29 cellular contexts compared by ENCODE assay signal in genomic region chrX:97498093-97498492, GRCh38.
A peak's percentile ranks its signal among the peaks of the same experiment; 100 is the strongest.
DNase-seq lines count a peak whose midpoint lies in the region; ATAC-seq, FAIRE-seq and TF ChIP-seq lines count a peak whose summit lies in the region.
"Had no signal": no experiment of that assay in that cellular context is flagged by ENCODE, and none has a peak within 500 bp of the region (broad histone marks: within the 10 kb centered on the region; RNA-seq: fewer than 3 reads in every experiment).

No MANE protein-coding gene starts in this region.

- H3K79me2 ChIP-seq in OCI-LY3 (ENCODE audit: low read length) = no peaks in the 10 kb centered on the region

- H3K9me3 ChIP-seq in A549 = no peaks in the 10 kb centered on the region
- no peaks in the 10 kb centered on the region for H3K9me3 ChIP-seq in OCI-LY3 (ENCODE audit: insufficient read depth, low read length)
- H3K9me3 ChIP-seq: ascending aorta, gastroesophageal sphincter, pancreas, thyroid gland, vagina had no signal

- FAIRE-seq in A549 (lab: Jason Lieb, UNC) = peak; percentile 32
- FAIRE-seq: pancreas, small intestine, TTC549 had no signal

- no peak for TF ChIP-seq CTCF in A549 (IDR thresholded peaks at IDR 0.05)
- no peak for TF ChIP-seq CTCF in OCI-LY3 (IDR thresholded peaks at IDR 0.05; ENCODE audit: low read depth, low read length)

- H3K27me3 ChIP-seq in OCI-LY3 (ENCODE audit: low read depth, low read length) = no peaks in the 10 kb centered on the region
- H3K27me3 ChIP-seq: ascending aorta, cardiac muscle cell, gastroesophageal sphincter, stomach, thyroid gland, vagina had no signal

- no peak for TF ChIP-seq RAD21 in A549 (conservative IDR thresholded peaks at IDR 0.05 in 1 of 2, IDR thresholded peaks at IDR 0.05 in 1 of 2)

- no peak overlapping the region for H3K27ac ChIP-seq in A549
- H3K27ac ChIP-seq in OCI-LY3 (ENCODE audit: low read length) = no peak overlapping the region
- H3K27ac ChIP-seq: ascending aorta, cardiac muscle cell, gastroesophageal sphincter, pancreas, stomach, thyroid gland, vagina had no signal

- H3K4me1 ChIP-seq in A549 = no peaks in the 10 kb centered on the region
- H3K4me1 ChIP-seq in OCI-LY3 (ENCODE audit: low read length) = peaks cover 22% of the 10 kb centered on the region
- H3K4me1 ChIP-seq: ascending aorta, gastroesophageal sphincter, pancreas, stomach, thyroid gland, vagina had no signal

- POLR2A ChIA-PET in A549 (lab: Yijun Ruan, JAX) = no interaction called here

- H3K9ac ChIP-seq in OCI-LY3 (ENCODE audit: low read length) = no peak overlapping the region

- CTCF ChIA-PET in A549 (lab: Yijun Ruan, JAX) = no interaction called here

- H3K4me3 ChIP-seq in A549 (no peak overlapping the region), OCI-LY3 (ENCODE audit: low read length) (no peak overlapping the region)
- H3K4me3 ChIP-seq: ascending aorta, cardiac muscle cell, gastroesophageal sphincter, GM23338, pancreas, stomach, thyroid gland, vagina had no signal

- 67% methylated on average over 2 of the region's 2 CpGs for WGBS in A549 (ENCODE audit: missing lambda C conversion rate)

- no peak for TF ChIP-seq POLR2A in A549 (IDR thresholded peaks at IDR 0.05; ENCODE audit: low read length)

- no peaks in the 10 kb centered on the region for H3K36me3 ChIP-seq in OCI-LY3 (replicated peaks; ENCODE audit: low read depth, low read length)
- H3K36me3 ChIP-seq: ascending aorta, cardiac muscle cell, gastroesophageal sphincter, pancreas, stomach, thyroid gland, vagina had no signal

- DNase-seq in A549 (ENCODE audit: low read depth in 1 of 2, low spot score in 1 of 2) = no peak
- DNase-seq in COR-L47 (lab: John Stamatoyannopoulos, UW) = no peak
- DNase-seq in anterior cingulate cortex (lab: John Stamatoyannopoulos, UW) = no peak
- DNase-seq in LoVo (ENCODE audit: low spot score) = no peak
- DNase-seq: activated CD4-positive, alpha-beta memory T cell treated with anti-CD3 and anti-CD28 coated beads, Interleukin-2, amount 10 ng/mL, durations not matched to agents 7 days and 5 days; activated CD4-positive, alpha-beta T cell treated with anti-CD3 and anti-CD28 coated beads for 1 hour; AML-193; CD4-positive, alpha-beta memory T cell; DMS 273 treated with DMSO at 0.1 percent for 48 hours; hippocampal formation; left colon; NCI-H1694; NCI-H524 treated with DMSO at 0.1 percent for 48 hours; pancreas; small intestine; stimulated activated CD8-positive, alpha-beta memory T cell treated with anti-CD3 and anti-CD28 coated beads, Interleukin-4, amount 100 ng/mL, for 48 hours; stomach; thyroid gland had no signal

- H3K4me2 ChIP-seq in A549 = no peak overlapping the region
- H3K4me2 ChIP-seq in OCI-LY3 (ENCODE audit: low read length) = 0 out of 2 replicates have a peak overlapping the region, but pooled peaks have one; percentile 12
- H3K4me2 ChIP-seq: GM23338 had no signal

- no peak for TF ChIP-seq EP300 in A549 (IDR thresholded peaks at IDR 0.05)

- ATAC-seq in A549 = no peak
- peak; percentile 45 for ATAC-seq in GM18868 (IDR thresholded peaks at IDR 0.05; ENCODE audit: unreplicated experiment)
- peak; percentile 39 for ATAC-seq in HG02938 (IDR thresholded peaks at IDR 0.05; ENCODE audit: unreplicated experiment)
- no peak for ATAC-seq in HG03565 (IDR thresholded peaks at IDR 0.05; ENCODE audit: unreplicated experiment)
- ATAC-seq: activated T-helper 17 cell treated with anti-CD3 and anti-CD28 coated beads, Interleukin-2, amount 50 U/mL, for 72 hours; gastroesophageal sphincter; GM23338; left colon; pancreas had no signal

- H4K20me1 ChIP-seq in OCI-LY3 (ENCODE audit: insufficient read depth, low read length) = no peaks in the 10 kb centered on the region

- no peak overlapping the region for H2AFZ ChIP-seq in OCI-LY3 (ENCODE audit: low read depth, low read length)
- H2AFZ ChIP-seq: GM23338 had no signal

TF ChIP-seq in A549, 52 proteins besides CTCF, POLR2A, EP300 and RAD21:
- TF ChIP-seq FOXS1 (CRISPR knock-in tag; IDR thresholded peaks at IDR 0.05) (no peak), SMC3 (IDR thresholded peaks at IDR 0.05) (no peak), MAFK (IDR thresholded peaks at IDR 0.05; ENCODE audit: partially characterized antibody) (no peak), USF2 (IDR thresholded peaks at IDR 0.05) (no peak), NFE2L2 (conservative IDR thresholded peaks at IDR 0.05; ENCODE audit: low read length) (no peak), HEYL (CRISPR knock-in tag; IDR thresholded peaks at IDR 0.05) (no peak), REST (IDR thresholded peaks at IDR 0.05) (no peak), CEBPB (IDR thresholded peaks at IDR 0.05) (no peak), RFX5 (IDR thresholded peaks at IDR 0.05) (no peak), CHD2 (IDR thresholded peaks at IDR 0.05; ENCODE audit: low read length, partially characterized antibody) (no peak), E2F6 (IDR thresholded peaks at IDR 0.05; ENCODE audit: borderline replicate concordance, low read depth) (no peak), HOXB5 (CRISPR knock-in tag; IDR thresholded peaks at IDR 0.05) (no peak), SREBF2 (IDR thresholded peaks at IDR 0.05) (no peak), MAZ (IDR thresholded peaks at IDR 0.05; ENCODE audit: borderline replicate concordance, low read depth, low read length) (no peak), MAX (IDR thresholded peaks at IDR 0.05) (no peak), PBX3 (IDR thresholded peaks at IDR 0.05) (no peak), NR3C1 (IDR thresholded peaks at IDR 0.05) (no peak), NPAS2 (CRISPR knock-in tag; IDR thresholded peaks at IDR 0.05; ENCODE audit: borderline replicate concordance) (no peak)

Comparison
In these comparisons a context has a peak if more than half of its experiments do, and no peak if none do; other contexts are left out.
1. ATAC-seq: peak in GM18868 (single experiment) and HG02938 (single experiment); none in A549 (0 of 2) and HG03565 (single experiment).